Comparison of ENCODE assay signal across 22 cellular contexts in genomic region chr18:73528066-73528465, GRCh38.
DNase-seq lines count a peak whose midpoint lies in the region; ATAC-seq, FAIRE-seq and TF ChIP-seq lines count a peak whose summit lies in the region.
"Had no signal": no experiment of that assay in that cellular context is flagged by ENCODE, and none has a peak within 500 bp of the region (broad histone marks: within the 10 kb centered on the region; RNA-seq: fewer than 3 reads in every experiment).

No MANE protein-coding gene starts in this region.

- DNase-seq in PC-9 (no peak), nephron progenitor cell (no peak), small intestine (peak; percentile 9), right cardiac atrium (no peak), midbrain (lab: John Stamatoyannopoulos, UW) (no peak), H54 (ENCODE audit: insufficient read length, low spot score) (no peak)
- DNase-seq: CD4-positive, alpha-beta T cell; CD8-positive, alpha-beta memory T cell; DMS53; DMS79 treated with DMSO at 0.1 percent for 48 hours; GF-D8; GOT3; H7; HCEC 1CT had no signal

- H2AFZ ChIP-seq in PC-9, result 0 out of 2 replicates have a peak overlapping the region, but pooled peaks have one; percentile 10

- no peaks in the 10 kb centered on the region for H3K36me3 Mint-ChIP-seq in nephron progenitor cell (ENCODE audit: low read depth)
- H3K36me3 Mint-ChIP-seq: CD14-positive monocyte; CD8-positive, alpha-beta memory T cell had no signal

- H3K4me3 ChIP-seq in PC-9, result no peak overlapping the region
- H3K4me3 ChIP-seq in small intestine (ENCODE audit: low read depth in 1 of 2, low read length in 2 of 2), result no peak overlapping the region
- no peak overlapping the region for H3K4me3 ChIP-seq in right cardiac atrium (ENCODE audit: low read length)
- H3K4me3 ChIP-seq: BLaER1 had no signal

- BruUV-seq in PC-9 (replicated peaks; lab: Mats Ljungman, UMichigan), result no TSS peak

- no peaks in the 10 kb centered on the region for H3K36me3 ChIP-seq in PC-9 (ENCODE audit: low read depth)
- H3K36me3 ChIP-seq in small intestine (ENCODE audit: control insufficient read depth in 2 of 2, insufficient read depth in 2 of 2, low read length in 2 of 2), result no peaks in the 10 kb centered on the region
- H3K36me3 ChIP-seq: BLaER1 had no signal

- no peaks in the 10 kb centered on the region for H3K79me2 ChIP-seq in PC-9 (ENCODE audit: low read depth)

- no peaks in the 10 kb centered on the region for H3K9me3 ChIP-seq in PC-9 (ENCODE audit: insufficient read depth, low read depth)
- no peaks in the 10 kb centered on the region for H3K9me3 ChIP-seq in small intestine (ENCODE audit: control insufficient read depth, low read depth)
- no peaks in the 10 kb centered on the region for H3K9me3 ChIP-seq in right cardiac atrium (ENCODE audit: control insufficient read depth, low read length)

- FAIRE-seq in small intestine (lab: Jason Lieb, UNC) (no peak), H54 (lab: Jason Lieb, UNC) (no peak)
- FAIRE-seq: A204.1, GM12891, GM18507 had no signal

- H3K4me1 ChIP-seq in PC-9 (replicated peaks; ENCODE audit: insufficient read depth) (no peaks in the 10 kb centered on the region), small intestine (ENCODE audit: control insufficient read depth in 2 of 2, insufficient read depth in 1 of 2, low read depth in 1 of 2, low read length in 1 of 2) (no peaks in the 10 kb centered on the region), right cardiac atrium (ENCODE audit: control insufficient read depth, insufficient read depth, low read length) (no peaks in the 10 kb centered on the region)

- H3K4me2 ChIP-seq in PC-9, result no peak overlapping the region
- H3K4me2 ChIP-seq: BLaER1 had no signal

- H3K9me2 ChIP-seq in PC-9 (ENCODE audit: insufficient read depth), result no peaks in the 10 kb centered on the region

- ATAC-seq in right cardiac atrium, result no peak

- H3F3A ChIP-seq in PC-9 (ENCODE audit: insufficient read depth, low read depth), result no peaks in the 10 kb centered on the region

- TF ChIP-seq POLR2A in H54 (IDR thresholded peaks at IDR 0.05; ENCODE audit: low read depth, low read length), result no peak

- H3K4me3 Mint-ChIP-seq in nephron progenitor cell, result no peak overlapping the region
- H3K4me3 Mint-ChIP-seq: B cell; CD14-positive monocyte; CD4-positive, alpha-beta T cell; CD8-positive, alpha-beta memory T cell had no signal

- peaks cover 18% of the 10 kb centered on the region for H3K4me1 Mint-ChIP-seq in nephron progenitor cell
- H3K4me1 Mint-ChIP-seq: B cell; CD14-positive monocyte; CD8-positive, alpha-beta memory T cell had no signal

- H4K20me1 ChIP-seq in PC-9 (ENCODE audit: insufficient read depth), result no peaks in the 10 kb centered on the region
- H4K20me1 ChIP-seq: BLaER1 had no signal

- TF ChIP-seq CTCF in C4-2B (conservative IDR thresholded peaks at IDR 0.05), result no peak
- TF ChIP-seq CTCF in PC-9 (conservative IDR thresholded peaks at IDR 0.05), result no peak
- TF ChIP-seq CTCF in nephron progenitor cell (IDR thresholded peaks at IDR 0.05), result no peak

- H3K27ac Mint-ChIP-seq in nephron progenitor cell, result peak overlapping the region; percentile 75
- H3K27ac Mint-ChIP-seq: B cell; CD14-positive monocyte; CD4-positive, alpha-beta T cell had no signal

- POLR2A ChIA-PET in PC-9 (lab: Charles Lee; ENCODE audit: unreplicated experiment), result no interaction called here

- peak overlapping the region; percentile 20; the same call in 1 of the 2 replicates for H3K27ac ChIP-seq in C4-2B
- H3K27ac ChIP-seq in PC-9, result no peak overlapping the region
- H3K27ac ChIP-seq in small intestine (ENCODE audit: low read depth in 1 of 2, low read length in 1 of 2), result no peak overlapping the region
- no peak overlapping the region for H3K27ac ChIP-seq in right cardiac atrium (ENCODE audit: low read length)
- H3K27ac ChIP-seq: 22Rv1, BLaER1 had no signal

- peaks cover 4% of the 10 kb centered on the region for H3K9me3 Mint-ChIP-seq in nephron progenitor cell

- intact Hi-C loops in PC-9 (cut with micrococcal nuclease; ENCODE audit: unreplicated experiment) (no loop called here), right cardiac atrium (cut with DNase I) (no loop called here)

- H3K27me3 Mint-ChIP-seq in nephron progenitor cell (ENCODE audit: low read depth, poor library complexity), result peaks cover 3% of the 10 kb centered on the region
- H3K27me3 Mint-ChIP-seq: B cell; CD4-positive, alpha-beta T cell had no signal

- 20 to 72% (median 40%) methylated on average over 7 of the region's 7 CpGs for WGBS in small intestine, 3 donors
- WGBS in right cardiac atrium, result 89% methylated on average over 7 of the region's 7 CpGs

- CTCF ChIA-PET in PC-9 (lab: Charles Lee), result no interaction called here

- H3K27me3 ChIP-seq in PC-9 (ENCODE audit: insufficient read depth, low read depth), result no peaks in the 10 kb centered on the region
- H3K27me3 ChIP-seq in small intestine (ENCODE audit: control insufficient read depth in 2 of 2, insufficient read depth in 2 of 2, low read length in 2 of 2), result no peaks in the 10 kb centered on the region
- H3K27me3 ChIP-seq in right cardiac atrium (ENCODE audit: control insufficient read depth, insufficient read depth), result no peaks in the 10 kb centered on the region
- H3K27me3 ChIP-seq: BLaER1 had no signal
